ENCODE assay signal across 7 cellular contexts in genomic region chr13:34747056-34747455, GRCh38.
A peak's percentile ranks its signal among the peaks of the same experiment; 100 is the strongest.
DNase-seq lines count a peak whose midpoint lies in the region; ATAC-seq and TF ChIP-seq lines count a peak whose summit lies in the region.
"Not testable (repeated sequence)": the region's sequence is repeated elsewhere in the genome, so short reads cannot be mapped to it uniquely, and the experiment has no call there.

No MANE protein-coding gene starts in this region.

- H3K9me3 Mint-ChIP-seq in Calu3 (ENCODE audit: low read depth, unreplicated experiment) (peaks cover 11% of the 10 kb centered on the region), neural crest cell (peaks cover 14% of the 10 kb centered on the region)

- not testable (repeated sequence) for TF ChIP-seq CTCF in Calu3 (IDR thresholded peaks at IDR 0.05; ENCODE audit: unreplicated experiment); body of pancreas (IDR thresholded peaks at IDR 0.05); heart right ventricle (IDR thresholded peaks at IDR 0.05); neural crest cell (conservative IDR thresholded peaks at IDR 0.05); smooth muscle cell (IDR thresholded peaks at IDR 0.05; ENCODE audit: borderline replicate concordance, insufficient read depth, poor library complexity, severe bottlenecking)

- ATAC-seq in body of pancreas = not testable (repeated sequence)
- ATAC-seq in heart right ventricle = peak in 1 of 8 donors; percentile 9

- H3K9ac ChIP-seq in HUES48 (ENCODE audit: low read depth, low read length) = not testable (repeated sequence)
- H3K9ac ChIP-seq in smooth muscle cell (ENCODE audit: low read depth) = peak overlapping the region; percentile 32

- H3K79me2 ChIP-seq in smooth muscle cell (ENCODE audit: low read depth) = not testable (repeated sequence)

- peak overlapping the region; percentile 50 for H3K27ac ChIP-seq in HUES48 (ENCODE audit: low read depth, low read length)
- peak overlapping the region in 3 of 4 donors; percentile 54 to 77 (median 68) for H3K27ac ChIP-seq in body of pancreas
- peak overlapping the region; percentile 43 to 86 (median 74) for H3K27ac ChIP-seq in heart right ventricle
- H3K27ac ChIP-seq in smooth muscle cell (ENCODE audit: low read depth) = peak overlapping the region; percentile 95

- H3F3A ChIP-seq in smooth muscle cell (ENCODE audit: low read depth) = not testable (repeated sequence)

- H3K9me3 ChIP-seq in HUES48 (ENCODE audit: control insufficient read depth, insufficient read depth, low read length); body of pancreas; smooth muscle cell (replicated peaks; ENCODE audit: low read depth): not testable (repeated sequence)
- peaks cover 0 to 45% (median 4%) of the 10 kb centered on the region in 11 donors for H3K9me3 ChIP-seq in heart right ventricle

- CTCF ChIA-PET in Calu3 (lab: Charles Lee) = interaction anchor here (1.9 kb wide), 1 partner anchor 120 kb away, joined by 5 read pairs; no protein-coding TSS in a partner anchor

- H3K27me3 ChIP-seq in HUES48 (ENCODE audit: control insufficient read depth, insufficient read depth, low read length); body of pancreas; heart right ventricle; smooth muscle cell (ENCODE audit: low read depth): not testable (repeated sequence)

- DNase-seq in Calu3; body of pancreas; heart right ventricle; neural crest cell (ENCODE audit: low read depth, low spot score); smooth muscle cell (lab: John Stamatoyannopoulos, UW; ENCODE audit: unreplicated experiment): not testable (repeated sequence)
- DNase-seq in kidney glomerular epithelial cell (lab: John Stamatoyannopoulos, UW) = peak; percentile 1

- peaks cover 12% of the 10 kb centered on the region for H3K36me3 Mint-ChIP-seq in Calu3 (ENCODE audit: insufficient read depth, unreplicated experiment)
- not testable (repeated sequence) for H3K36me3 Mint-ChIP-seq in neural crest cell (ENCODE audit: low read depth)

- TF ChIP-seq POLR2A in body of pancreas (IDR thresholded peaks at IDR 0.05) = not testable (repeated sequence)

- H3K4me3 Mint-ChIP-seq in Calu3 (ENCODE audit: low read depth, unreplicated experiment); neural crest cell: not testable (repeated sequence)

- peak overlapping the region; percentile 67 for H3K4me2 ChIP-seq in smooth muscle cell

- BruUV-seq in Calu3 (replicated peaks; lab: Mats Ljungman, UMichigan) = not testable (repeated sequence)

- 84 to 95% methylated on average over 5 of the region's 5 CpGs for WGBS in body of pancreas, 2 donors
- WGBS in heart right ventricle, 2 donors = 96 to 97% methylated on average over 5 of the region's 5 CpGs
- 70% methylated on average over 5 of the region's 5 CpGs for WGBS in smooth muscle cell (ENCODE audit: low lambda C conversion rate)

- H4K20me1 ChIP-seq in smooth muscle cell (ENCODE audit: low read depth) = not testable (repeated sequence)

- not testable (repeated sequence) for H3K36me3 ChIP-seq in HUES48 (ENCODE audit: control insufficient read depth, insufficient read depth, low read length); body of pancreas (replicated peaks in 1 of 2; ENCODE audit: insufficient read depth in 1 of 2, low read depth in 2 of 2); heart right ventricle; smooth muscle cell (ENCODE audit: low read depth)

- H3K4me3 ChIP-seq in HUES48 (ENCODE audit: low read depth, low read length); body of pancreas; heart right ventricle; smooth muscle cell: not testable (repeated sequence)

- not testable (repeated sequence) for H2AFZ ChIP-seq in smooth muscle cell (ENCODE audit: low read depth)

- not testable (repeated sequence) for H3K4me1 Mint-ChIP-seq in Calu3 (ENCODE audit: low read depth, unreplicated experiment); neural crest cell

- intact Hi-C loops in Calu3 (cut with micrococcal nuclease; ENCODE audit: unreplicated experiment) = loop anchor here (5.0 to 10.0 kb wide), 2 partner anchors 195 to 408 kb away; partner anchors contain the start of gene NBEA
- intact Hi-C loops in body of pancreas (cut with DNase I) = not testable (repeated sequence)
- intact Hi-C loops in heart right ventricle (cut with DNase I) = loop anchor here in 2 of 10 donors (10.0 kb wide), 2 partner anchors 198 to 582 kb away; partner anchors contain the start of gene NBEA (in 1 of the 2)

- not testable (repeated sequence) for H3K27me3 Mint-ChIP-seq in Calu3 (ENCODE audit: unreplicated experiment); neural crest cell (ENCODE audit: low read depth)

- H3K27ac Mint-ChIP-seq in Calu3 (ENCODE audit: unreplicated experiment) = peak overlapping the region; percentile 94
- peak overlapping the region; percentile 15 for H3K27ac Mint-ChIP-seq in neural crest cell (ENCODE audit: unreplicated experiment)

- H3K4me1 ChIP-seq in HUES48 (ENCODE audit: control insufficient read depth, insufficient read depth, low read length) (peaks cover 24% of the 10 kb centered on the region), body of pancreas (peaks cover 15% of the 10 kb centered on the region), heart right ventricle (peaks cover 11 to 42% (median 28%) of the 10 kb centered on the region in 9 donors), smooth muscle cell (ENCODE audit: low read depth) (peaks cover 23% of the 10 kb centered on the region)
